ENCODE assay signal across 9 cellular contexts in genomic region chr6:4253604-4254211, GRCh38.
A peak's percentile ranks its signal among the peaks of the same experiment; 100 is the strongest.
DNase-seq lines count a peak whose midpoint lies in the region; ATAC-seq, FAIRE-seq and TF ChIP-seq lines count a peak whose summit lies in the region.
"Had no signal": no experiment of that assay in that cellular context is flagged by ENCODE, and none has a peak within 500 bp of the region (broad histone marks: within the 10 kb centered on the region; RNA-seq: fewer than 3 reads in every experiment).

No MANE protein-coding gene starts in this region.

- 4% methylated on average over 5 of the region's 5 CpGs for WGBS in HepG2 (ENCODE audit: low lambda C conversion rate)
- WGBS in aorta, 2 donors: 0 to 4% methylated on average over 5 of the region's 5 CpGs

- no peak for DNase-seq in Right ventricle myocardium superior
- no peak for DNase-seq in cardiac septum (ENCODE audit: low spot score)
- peak; percentile 86 for DNase-seq in brain pericyte (ENCODE audit: low read depth, low spot score)
- peak; percentile 20 for DNase-seq in HepG2 (ENCODE audit: low spot score)
- peak in 1 of 2 donors; percentile 48 for DNase-seq in aorta
- DNase-seq in activated naive CD8-positive, alpha-beta T cell treated with anti-CD3 and anti-CD28 coated beads for 36 hours: no peak
- no peak for DNase-seq in stimulated activated naive CD4-positive, alpha-beta T cell (lab: John Stamatoyannopoulos, UW)
- DNase-seq in NCI-H2227 (lab: John Stamatoyannopoulos, UW; ENCODE audit: unreplicated experiment): no peak
- DNase-seq: activated naive CD4-positive, alpha-beta T cell treated with anti-CD3 and anti-CD28 coated beads, Interleukin-2, amount 10 ng/mL, durations not matched to agents 7 days and 5 days had no signal

- TF ChIP-seq POLR2A in HepG2 (IDR thresholded peaks at IDR 0.05; ENCODE audit: insufficient read depth in 1 of 2, low read depth in 2 of 2, low read length in 2 of 2): no peak

- H3K27ac ChIP-seq in HepG2 (ENCODE audit: extremely low read length, insufficient read depth, low read length) (no peak overlapping the region), aorta (ENCODE audit: low read depth in 1 of 2, low read length in 2 of 2) (peak overlapping the region in 1 of 2 donors; percentile 25)

- FAIRE-seq in HepG2 (lab: Jason Lieb, UNC): peak; percentile 42

- TF ChIP-seq CTCF in HepG2 (CRISPR knock-in tag; IDR thresholded peaks at IDR 0.05): no peak; the same call in 1 of the 2 replicates

- POLR2A ChIA-PET in HepG2 (lab: Yijun Ruan, JAX): no interaction called here

- no peak overlapping the region for H2AFZ ChIP-seq in HepG2 (ENCODE audit: low read length)

- H3K27me3 ChIP-seq in HepG2 (ENCODE audit: control insufficient read depth in 1 of 2, insufficient read depth in 2 of 2, low read length in 2 of 2): peaks cover 0 to 21% of the 10 kb centered on the region in 2 experiments; a peak in 2 of 5 replicates
- no peaks in the 10 kb centered on the region for H3K27me3 ChIP-seq in aorta (ENCODE audit: control insufficient read depth in 1 of 2, insufficient read depth in 2 of 2, low read length in 1 of 2)

- no peaks in the 10 kb centered on the region for H3K4me1 Mint-ChIP-seq in activated naive CD8-positive, alpha-beta T cell treated with anti-CD3 and anti-CD28 coated beads for 36 hours
- H3K4me1 Mint-ChIP-seq: activated naive CD4-positive, alpha-beta T cell treated with anti-CD3 and anti-CD28 coated beads, Interleukin-2, amount 10 ng/mL, durations not matched to agents 7 days and 5 days had no signal

- H3K4me1 ChIP-seq in HepG2 (ENCODE audit: insufficient read depth, low read length) (0 out of 2 replicates have a peak, but pooled peaks cover 4% of the 10 kb centered on the region), aorta (ENCODE audit: control insufficient read depth in 1 of 2, insufficient read depth in 2 of 2, low read length in 2 of 2) (no peaks in the 10 kb centered on the region)

- H3K4me3 Mint-ChIP-seq in activated naive CD8-positive, alpha-beta T cell treated with anti-CD3 and anti-CD28 coated beads for 36 hours: no peak overlapping the region
- H3K4me3 Mint-ChIP-seq: activated naive CD4-positive, alpha-beta T cell treated with anti-CD3 and anti-CD28 coated beads, Interleukin-2, amount 10 ng/mL, durations not matched to agents 7 days and 5 days had no signal

- ATAC-seq in Right ventricle myocardium superior (ENCODE audit: poor library complexity): peak; percentile 68
- peak; percentile 87 for ATAC-seq in HepG2
- ATAC-seq in aorta (ENCODE audit: low FRiP score): peak; percentile 52

- H3K9me3 ChIP-seq in HepG2 (ENCODE audit: low read length) (no peaks in the 10 kb centered on the region), aorta (ENCODE audit: control insufficient read depth, low read length) (no peaks in the 10 kb centered on the region)

- H3K4me3 ChIP-seq in HepG2 (replicated peaks in 1 of 3; ENCODE audit: insufficient read depth in 1 of 3, low read depth in 2 of 3, low read length in 3 of 3): no peak overlapping the region
- no peak overlapping the region for H3K4me3 ChIP-seq in aorta (ENCODE audit: low read length in 2 of 2)

- no peak overlapping the region for H3K9ac ChIP-seq in HepG2 (ENCODE audit: insufficient read depth, low read depth, low read length)

- no peaks in the 10 kb centered on the region for H4K20me1 ChIP-seq in HepG2 (ENCODE audit: insufficient read depth, low read length)

- H3K36me3 ChIP-seq in HepG2 (replicated peaks in 1 of 2; ENCODE audit: control insufficient read depth in 1 of 2, insufficient read depth in 2 of 2, low read length in 2 of 2) (no peaks in the 10 kb centered on the region), aorta (ENCODE audit: control insufficient read depth in 1 of 2, insufficient read depth in 2 of 2, low read length in 1 of 2) (no peaks in the 10 kb centered on the region)

- CTCF ChIA-PET in HepG2 (lab: Yijun Ruan, JAX; ENCODE audit: low intra/inter-chr PET ratio, low total read pairs): no interaction called here

- no peaks in the 10 kb centered on the region for H3K36me3 Mint-ChIP-seq in activated naive CD8-positive, alpha-beta T cell treated with anti-CD3 and anti-CD28 coated beads for 36 hours
- H3K36me3 Mint-ChIP-seq: activated naive CD4-positive, alpha-beta T cell treated with anti-CD3 and anti-CD28 coated beads, Interleukin-2, amount 10 ng/mL, durations not matched to agents 7 days and 5 days had no signal

- peak overlapping the region; percentile 6; the same call in 1 of the 2 replicates for H3K4me2 ChIP-seq in HepG2 (ENCODE audit: low read depth, low read length)

- peaks cover 12% of the 10 kb centered on the region for H3K27me3 Mint-ChIP-seq in activated naive CD8-positive, alpha-beta T cell treated with anti-CD3 and anti-CD28 coated beads for 36 hours

- in situ Hi-C loops in HepG2 (cut with HindIII; ENCODE audit: extremely low pct_ligation_motif_present, low pct_unique_long_range_greater_than_20kb): no loop called here

- intact Hi-C loops in Right ventricle myocardium superior (cut with DNase I) (no loop called here), cardiac septum (cut with DNase I) (no loop called here), HepG2 (cut with micrococcal nuclease; ENCODE audit: unreplicated experiment) (no loop called here), aorta (cut with DNase I) (no loop called here)

- BruUV-seq in HepG2 (replicated peaks; lab: Mats Ljungman, UMichigan): no TSS peak

- TF ChIP-seq RAD21 in HepG2 (CRISPR knock-in tag; IDR thresholded peaks at IDR 0.05): no peak

- TF ChIP-seq EP300 in HepG2 (IDR thresholded peaks at IDR 0.05; ENCODE audit: low read depth in 2 of 2, low read length in 2 of 2): no peak
- TF ChIP-seq EP300 in HepG2 (CRISPR knock-in tag; IDR thresholded peaks at IDR 0.05; ENCODE audit: borderline replicate concordance): no peak

- no peaks in the 10 kb centered on the region for H3K79me2 ChIP-seq in HepG2 (ENCODE audit: insufficient read depth, low read length)

- no peaks in the 10 kb centered on the region for H3K9me3 Mint-ChIP-seq in activated naive CD8-positive, alpha-beta T cell treated with anti-CD3 and anti-CD28 coated beads for 36 hours
- H3K9me3 Mint-ChIP-seq: activated naive CD4-positive, alpha-beta T cell treated with anti-CD3 and anti-CD28 coated beads, Interleukin-2, amount 10 ng/mL, durations not matched to agents 7 days and 5 days had no signal

- no peak overlapping the region for H3K27ac Mint-ChIP-seq in activated naive CD8-positive, alpha-beta T cell treated with anti-CD3 and anti-CD28 coated beads for 36 hours
- H3K27ac Mint-ChIP-seq: activated naive CD4-positive, alpha-beta T cell treated with anti-CD3 and anti-CD28 coated beads, Interleukin-2, amount 10 ng/mL, durations not matched to agents 7 days and 5 days had no signal

TF ChIP-seq in HepG2, 621 proteins besides CTCF, POLR2A, EP300 and RAD21:
- TF ChIP-seq ZNF501 (CRISPR knock-in tag; IDR thresholded peaks at IDR 0.05) (peak; percentile 29; the same call in 1 of the 2 replicates), GTF3A (CRISPR knock-in tag; conservative IDR thresholded peaks at IDR 0.05) (no peak), SALL1 (CRISPR knock-in tag; IDR thresholded peaks at IDR 0.05) (peak; percentile 17; the same call in 1 of the 2 replicates), FOXA1 (IDR thresholded peaks at IDR 0.05) (no peak), FOXA1 (CRISPR knock-in tag; IDR thresholded peaks at IDR 0.05) (peak; percentile 54)
TF ChIP-seq in HepG2: peak in this region for 3.

Comparison
In these comparisons a context has a peak if more than half of its experiments do, and no peak if none do; other contexts are left out.
1. DNase-seq: peak in brain pericyte (single experiment) and HepG2 (single experiment); none in Right ventricle myocardium superior (single experiment), cardiac septum (single experiment), activated naive CD8-positive, alpha-beta T cell treated with anti-CD3 and anti-CD28 coated beads for 36 hours (single experiment), stimulated activated naive CD4-positive, alpha-beta T cell (0 of 6) and NCI-H2227 (single experiment).
2. Peak in every context shown above with its lines, with median percentiles within 50 percentile points of each other: ATAC-seq.